ENCODE assay signal across 1 cellular context in the genomic region with DNA sequence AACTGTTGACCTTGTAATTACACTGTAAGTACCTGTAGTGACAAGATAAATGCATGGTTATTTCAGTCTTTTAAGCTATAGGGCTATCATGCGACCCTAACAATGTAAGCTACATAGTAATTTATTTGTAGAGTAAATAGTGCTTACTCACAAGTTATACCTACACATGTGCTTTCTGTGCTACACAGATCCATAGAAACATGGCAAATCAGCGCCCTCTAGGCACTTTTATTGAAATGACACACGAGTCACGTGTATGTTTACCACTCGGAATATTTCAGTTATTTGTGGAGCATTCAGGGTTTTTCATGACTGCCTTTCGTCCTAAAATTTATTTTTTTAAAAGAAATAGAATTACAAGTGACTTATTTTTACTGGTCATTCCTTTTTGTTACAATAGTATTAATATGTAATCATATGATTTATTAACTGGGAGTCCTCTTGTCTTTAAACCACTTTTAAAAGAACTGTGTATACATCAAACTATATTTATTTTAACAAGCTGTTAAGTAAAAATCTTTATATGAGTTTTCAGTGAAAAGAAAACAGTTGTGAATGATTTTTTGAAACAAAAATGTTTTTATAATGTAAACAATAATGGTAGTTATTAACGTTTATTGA.
TF ChIP-seq lines count a peak whose summit lies in the region.

No MANE protein-coding gene starts in this region.

TF ChIP-seq in SK-N-SH, 30 proteins besides CTCF, POLR2A, EP300 and RAD21 (continued from another document):
- TF ChIP-seq, protein P1, sequence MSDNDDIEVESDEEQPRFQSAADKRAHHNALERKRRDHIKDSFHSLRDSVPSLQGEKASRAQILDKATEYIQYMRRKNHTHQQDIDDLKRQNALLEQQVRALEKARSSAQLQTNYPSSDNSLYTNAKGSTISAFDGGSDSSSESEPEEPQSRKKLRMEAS (IDR thresholded peaks at IDR 0.05; ENCODE audit: low read depth): no peak
- TF ChIP-seq RFX5 (IDR thresholded peaks at IDR 0.05; ENCODE audit: low read length) (no peak), MXI1 (IDR thresholded peaks at IDR 0.05; ENCODE audit: low read depth, low read length) (peak; percentile 49; the same call in 1 of the 2 replicates), RXRA (IDR thresholded peaks at IDR 0.05; ENCODE audit: borderline replicate concordance, low read depth) (no peak), JUND (IDR thresholded peaks at IDR 0.05) (no peak), FOSL2 (IDR thresholded peaks at IDR 0.05; ENCODE audit: borderline replicate concordance, low read depth) (no peak), ELF1 (IDR thresholded peaks at IDR 0.05) (no peak), FOXJ3 (CRISPR knock-in tag; IDR thresholded peaks at IDR 0.05) (no peak), RCOR1 (IDR thresholded peaks at IDR 0.05; ENCODE audit: low read length) (no peak)
- TF ChIP-seq, protein P2, sequence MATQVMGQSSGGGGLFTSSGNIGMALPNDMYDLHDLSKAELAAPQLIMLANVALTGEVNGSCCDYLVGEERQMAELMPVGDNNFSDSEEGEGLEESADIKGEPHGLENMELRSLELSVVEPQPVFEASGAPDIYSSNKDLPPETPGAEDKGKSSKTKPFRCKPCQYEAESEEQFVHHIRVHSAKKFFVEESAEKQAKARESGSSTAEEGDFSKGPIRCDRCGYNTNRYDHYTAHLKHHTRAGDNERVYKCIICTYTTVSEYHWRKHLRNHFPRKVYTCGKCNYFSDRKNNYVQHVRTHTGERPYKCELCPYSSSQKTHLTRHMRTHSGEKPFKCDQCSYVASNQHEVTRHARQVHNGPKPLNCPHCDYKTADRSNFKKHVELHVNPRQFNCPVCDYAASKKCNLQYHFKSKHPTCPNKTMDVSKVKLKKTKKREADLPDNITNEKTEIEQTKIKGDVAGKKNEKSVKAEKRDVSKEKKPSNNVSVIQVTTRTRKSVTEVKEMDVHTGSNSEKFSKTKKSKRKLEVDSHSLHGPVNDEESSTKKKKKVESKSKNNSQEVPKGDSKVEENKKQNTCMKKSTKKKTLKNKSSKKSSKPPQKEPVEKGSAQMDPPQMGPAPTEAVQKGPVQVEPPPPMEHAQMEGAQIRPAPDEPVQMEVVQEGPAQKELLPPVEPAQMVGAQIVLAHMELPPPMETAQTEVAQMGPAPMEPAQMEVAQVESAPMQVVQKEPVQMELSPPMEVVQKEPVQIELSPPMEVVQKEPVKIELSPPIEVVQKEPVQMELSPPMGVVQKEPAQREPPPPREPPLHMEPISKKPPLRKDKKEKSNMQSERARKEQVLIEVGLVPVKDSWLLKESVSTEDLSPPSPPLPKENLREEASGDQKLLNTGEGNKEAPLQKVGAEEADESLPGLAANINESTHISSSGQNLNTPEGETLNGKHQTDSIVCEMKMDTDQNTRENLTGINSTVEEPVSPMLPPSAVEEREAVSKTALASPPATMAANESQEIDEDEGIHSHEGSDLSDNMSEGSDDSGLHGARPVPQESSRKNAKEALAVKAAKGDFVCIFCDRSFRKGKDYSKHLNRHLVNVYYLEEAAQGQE (IDR thresholded peaks at IDR 0.05; ENCODE audit: low read depth, low read length): no peak
- TF ChIP-seq, protein P3, sequence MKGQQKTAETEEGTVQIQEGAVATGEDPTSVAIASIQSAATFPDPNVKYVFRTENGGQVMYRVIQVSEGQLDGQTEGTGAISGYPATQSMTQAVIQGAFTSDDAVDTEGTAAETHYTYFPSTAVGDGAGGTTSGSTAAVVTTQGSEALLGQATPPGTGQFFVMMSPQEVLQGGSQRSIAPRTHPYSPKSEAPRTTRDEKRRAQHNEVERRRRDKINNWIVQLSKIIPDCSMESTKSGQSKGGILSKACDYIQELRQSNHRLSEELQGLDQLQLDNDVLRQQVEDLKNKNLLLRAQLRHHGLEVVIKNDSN (IDR thresholded peaks at IDR 0.05; ENCODE audit: borderline replicate concordance, low read depth): peak; percentile 30; the same call in 1 of the 2 replicates
- TF ChIP-seq, protein P4, sequence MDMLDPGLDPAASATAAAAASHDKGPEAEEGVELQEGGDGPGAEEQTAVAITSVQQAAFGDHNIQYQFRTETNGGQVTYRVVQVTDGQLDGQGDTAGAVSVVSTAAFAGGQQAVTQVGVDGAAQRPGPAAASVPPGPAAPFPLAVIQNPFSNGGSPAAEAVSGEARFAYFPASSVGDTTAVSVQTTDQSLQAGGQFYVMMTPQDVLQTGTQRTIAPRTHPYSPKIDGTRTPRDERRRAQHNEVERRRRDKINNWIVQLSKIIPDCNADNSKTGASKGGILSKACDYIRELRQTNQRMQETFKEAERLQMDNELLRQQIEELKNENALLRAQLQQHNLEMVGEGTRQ (IDR thresholded peaks at IDR 0.05; ENCODE audit: borderline replicate concordance, low read depth, low read length): no peak
